Comparison of ENCODE assay signal across 14 cellular contexts in genomic region chrX:115642304-115642703, GRCh38.
A peak's percentile ranks its signal among the peaks of the same experiment; 100 is the strongest.
DNase-seq lines count a peak whose midpoint lies in the region; ATAC-seq and TF ChIP-seq lines count a peak whose summit lies in the region.
"Had no signal": no experiment of that assay in that cellular context is flagged by ENCODE, and none has a peak within 500 bp of the region (broad histone marks: within the 10 kb centered on the region; RNA-seq: fewer than 3 reads in every experiment).

No MANE protein-coding gene starts in this region.

- H3K4me1 ChIP-seq in ACC112 (ENCODE audit: control insufficient read depth, insufficient read depth, low read length, unreplicated experiment) = peaks cover 3% of the 10 kb centered on the region
- H3K4me1 ChIP-seq: adrenal gland had no signal

- no peaks in the 10 kb centered on the region for H3K79me2 ChIP-seq in ACC112 (ENCODE audit: control insufficient read depth, insufficient read depth, low read length, unreplicated experiment)

- H3K4me3 ChIP-seq in ACC112 (ENCODE audit: low read depth, low read length) = no peak overlapping the region
- H3K4me3 ChIP-seq in coronary artery = no peak overlapping the region
- H3K4me3 ChIP-seq: adrenal gland, lower lobe of right lung, ovary had no signal

- ATAC-seq in GM21423 (IDR thresholded peaks at IDR 0.05; ENCODE audit: unreplicated experiment) = no peak
- ATAC-seq: HCT116 had no signal

- H3K36me3 Mint-ChIP-seq in nephron progenitor cell (ENCODE audit: low read depth) = peaks cover 60% of the 10 kb centered on the region

- H3K27ac ChIP-seq in ACC112 (ENCODE audit: low read depth, low read length) (peak overlapping the region; percentile 51), coronary artery (peak overlapping the region; percentile 12 to 18)
- H3K27ac ChIP-seq: adrenal gland, lower lobe of right lung had no signal

- no peak overlapping the region for H2AFZ ChIP-seq in ACC112 (ENCODE audit: low read length, unreplicated experiment)

- peaks cover 13% of the 10 kb centered on the region for H3K36me3 ChIP-seq in ACC112 (ENCODE audit: insufficient read depth, low read length)
- H3K36me3 ChIP-seq: ovary had no signal

- H3K4me3 Mint-ChIP-seq in nephron progenitor cell = no peak overlapping the region
- H3K4me3 Mint-ChIP-seq: B cell had no signal

- no peak for TF ChIP-seq CTCF in coronary artery (IDR thresholded peaks at IDR 0.05)
- no peak for TF ChIP-seq CTCF in nephron progenitor cell (IDR thresholded peaks at IDR 0.05)

- in situ Hi-C loops in KBM-7 (cut with MboI; ENCODE audit: low pct_unique_long_range_greater_than_20kb, low sequenced_read_pairs) = no loop called here

- H3K27me3 ChIP-seq in ACC112 (ENCODE audit: insufficient read depth, low read length) = no peaks in the 10 kb centered on the region
- H3K27me3 ChIP-seq: ovary had no signal

- H3K27me3 Mint-ChIP-seq in nephron progenitor cell (ENCODE audit: low read depth, poor library complexity) = no peaks in the 10 kb centered on the region
- H3K27me3 Mint-ChIP-seq: B cell had no signal

- DNase-seq in KBM-7 (peak; percentile 41), coronary artery (ENCODE audit: low spot score) (no peak), nephron progenitor cell (peak; percentile 6), NCI-H1417 treated with DMSO at 0.1 percent for 48 hours (lab: John Stamatoyannopoulos, UW) (no peak), dedifferentiated amniotic fluid mesenchymal stem cell (ENCODE audit: extremely low spot score) (no peak), kidney glomerular epithelial cell (lab: John Stamatoyannopoulos, UW) (no peak)
- DNase-seq: glutamatergic neuron, lower lobe of right lung had no signal

- H3K4me1 Mint-ChIP-seq in nephron progenitor cell = peaks cover 9% of the 10 kb centered on the region
- H3K4me1 Mint-ChIP-seq: B cell had no signal

- peak overlapping the region; percentile 86 for H3K27ac Mint-ChIP-seq in nephron progenitor cell
- H3K27ac Mint-ChIP-seq: B cell had no signal

- H3K9me3 Mint-ChIP-seq in nephron progenitor cell = no peaks in the 10 kb centered on the region

Comparison
In these comparisons a context has a peak if more than half of its experiments do, and no peak if none do; other contexts are left out.
1. DNase-seq: peak in KBM-7 (single experiment) and nephron progenitor cell (single experiment); none in coronary artery (single experiment), NCI-H1417 treated with DMSO at 0.1 percent for 48 hours (single experiment), dedifferentiated amniotic fluid mesenchymal stem cell (single experiment) and kidney glomerular epithelial cell (single experiment).